Comparison of ENCODE assay signal across 18 cellular contexts in the genomic region with DNA sequence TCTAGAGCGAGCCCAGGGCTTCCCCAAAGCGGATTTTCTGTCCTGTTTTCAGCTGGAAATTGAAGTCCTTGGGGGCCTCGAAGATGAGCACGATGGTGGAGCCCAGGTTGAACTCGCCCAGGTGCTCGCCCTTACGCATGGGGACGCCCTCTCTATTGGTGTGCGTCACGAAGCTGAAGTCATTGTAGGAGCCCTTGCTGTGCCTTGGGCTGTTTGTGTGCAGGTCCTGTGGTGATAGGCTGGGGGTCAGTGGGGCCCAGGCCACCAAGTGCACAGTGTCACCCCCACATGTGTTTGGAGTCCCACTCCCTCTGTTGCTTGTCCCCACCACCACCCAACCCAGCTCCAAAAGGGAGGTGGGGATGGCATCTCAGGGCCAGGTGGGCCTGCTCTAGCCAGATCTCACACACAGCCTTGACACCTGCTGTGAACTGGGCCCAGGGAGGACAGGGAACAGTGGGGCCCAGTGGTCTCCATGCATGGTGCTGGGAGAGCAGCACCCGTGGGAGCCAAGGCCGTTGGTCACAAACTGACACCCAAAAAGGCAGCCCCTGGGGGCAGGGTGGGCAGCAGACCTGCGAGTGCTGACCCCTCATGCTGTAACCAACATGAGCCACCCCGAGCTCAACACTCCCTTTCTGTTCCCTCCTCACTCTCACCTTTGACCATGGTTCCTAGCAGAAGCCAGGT. TPM values are rescaled to one million over a fixed set of nuclear protein-coding genes. Genes with fewer than 3 reads are reported as not detected.
DNase-seq lines count a peak whose midpoint lies in the region; ATAC-seq and TF ChIP-seq lines count a peak whose summit lies in the region.
"Had no signal": no experiment of that assay in that cellular context is flagged by ENCODE, and none has a peak within 500 bp of the region (broad histone marks: within the 10 kb centered on the region; RNA-seq: fewer than 3 reads in every experiment).

No MANE protein-coding gene starts in this region.

- no peak for ATAC-seq in stimulated activated naive CD8-positive, alpha-beta T cell treated with anti-CD3 and anti-CD28 coated beads, Interleukin-15, Interleukin-2, amounts not matched to agents 100 U/mL and 50 U/mL, for 24 hours
- no peak for ATAC-seq in activated CD8-positive, alpha-beta T cell treated with anti-CD3 and anti-CD28 coated beads, Interleukin-2, amount 10 ng/mL, durations not matched to agents 7 days and 5 days
- no peak for ATAC-seq in naive thymus-derived CD4-positive, alpha-beta T cell
- ATAC-seq: HCT116 had no signal

- peaks cover 55% of the 10 kb centered on the region for H3K36me3 Mint-ChIP-seq in stimulated activated naive CD8-positive, alpha-beta T cell treated with anti-CD3 and anti-CD28 coated beads, Interleukin-15, Interleukin-2, amounts not matched to agents 100 ng/mL and 50 ng/mL, for 24 hours (ENCODE audit: low read depth)
- H3K36me3 Mint-ChIP-seq in activated CD8-positive, alpha-beta T cell treated with anti-CD3 and anti-CD28 coated beads, Interleukin-2, amount 10 ng/mL, durations not matched to agents 7 days and 5 days (ENCODE audit: low read depth), result peaks cover 24% of the 10 kb centered on the region
- H3K36me3 Mint-ChIP-seq in naive thymus-derived CD4-positive, alpha-beta T cell, result peaks cover 0 to 9% (median 0%) of the 10 kb centered on the region in 5 donors

- H3K27me3 Mint-ChIP-seq in stimulated activated naive CD8-positive, alpha-beta T cell treated with anti-CD3 and anti-CD28 coated beads, Interleukin-15, Interleukin-2, amounts not matched to agents 100 ng/mL and 50 ng/mL, for 24 hours, result no peaks in the 10 kb centered on the region
- no peaks in the 10 kb centered on the region for H3K27me3 Mint-ChIP-seq in activated CD8-positive, alpha-beta T cell treated with anti-CD3 and anti-CD28 coated beads, Interleukin-2, amount 10 ng/mL, durations not matched to agents 7 days and 5 days (ENCODE audit: low read depth)
- H3K27me3 Mint-ChIP-seq in naive thymus-derived CD4-positive, alpha-beta T cell, result no peaks in the 10 kb centered on the region
- H3K27me3 Mint-ChIP-seq: activated naive CD4-positive, alpha-beta T cell treated with anti-CD3 and anti-CD28 coated beads, Interleukin-2, amount 10 ng/mL, durations not matched to agents 7 days and 5 days had no signal

- H3K27ac ChIP-seq in naive thymus-derived CD4-positive, alpha-beta T cell (ENCODE audit: low read depth, low read length), result no peak overlapping the region
- H3K27ac ChIP-seq in tibial artery, result no peak overlapping the region
- H3K27ac ChIP-seq: esophagus squamous epithelium, tibial nerve had no signal

- intact Hi-C loops in naive thymus-derived CD4-positive, alpha-beta T cell (cut with micrococcal nuclease), result no loop called here
- intact Hi-C loops in tibial artery (cut with DNase I; ENCODE audit: low total_unique reads), result no loop called here

- H3K4me3 ChIP-seq in naive thymus-derived CD4-positive, alpha-beta T cell (ENCODE audit: low read length), result no peak overlapping the region
- no peak overlapping the region for H3K4me3 ChIP-seq in tibial artery
- H3K4me3 ChIP-seq: esophagus squamous epithelium, tibial nerve had no signal

- H3K36me3 ChIP-seq in naive thymus-derived CD4-positive, alpha-beta T cell (ENCODE audit: control insufficient read depth in 2 of 3, insufficient read depth in 3 of 3, low read length in 3 of 3), result peaks cover 0 to 82% (median 0%) of the 10 kb centered on the region in 3 experiments
- H3K36me3 ChIP-seq in tibial artery, result peaks cover 26 to 75% (median 46%) of the 10 kb centered on the region in 3 donors

- no peaks in the 10 kb centered on the region for H3K27me3 ChIP-seq in naive thymus-derived CD4-positive, alpha-beta T cell (ENCODE audit: control insufficient read depth in 2 of 2, insufficient read depth in 2 of 2, low read length in 2 of 2)
- H3K27me3 ChIP-seq in tibial artery, result no peaks in the 10 kb centered on the region
- H3K27me3 ChIP-seq: esophagus squamous epithelium, tibial nerve had no signal

- no peaks in the 10 kb centered on the region for H3K9me3 ChIP-seq in naive thymus-derived CD4-positive, alpha-beta T cell (ENCODE audit: control insufficient read depth in 2 of 3, low read length in 3 of 3)
- no peaks in the 10 kb centered on the region for H3K9me3 ChIP-seq in tibial artery
- H3K9me3 ChIP-seq: esophagus squamous epithelium, SK-N-SH, tibial nerve had no signal

- H3K4me3 Mint-ChIP-seq in stimulated activated naive CD8-positive, alpha-beta T cell treated with anti-CD3 and anti-CD28 coated beads, Interleukin-15, Interleukin-2, amounts not matched to agents 100 ng/mL and 50 ng/mL, for 24 hours, result no peak overlapping the region
- no peak overlapping the region for H3K4me3 Mint-ChIP-seq in activated CD8-positive, alpha-beta T cell treated with anti-CD3 and anti-CD28 coated beads, Interleukin-2, amount 10 ng/mL, durations not matched to agents 7 days and 5 days
- H3K4me3 Mint-ChIP-seq in naive thymus-derived CD4-positive, alpha-beta T cell, result no peak overlapping the region
- H3K4me3 Mint-ChIP-seq: activated naive CD4-positive, alpha-beta T cell treated with anti-CD3 and anti-CD28 coated beads, Interleukin-2, amount 10 ng/mL, durations not matched to agents 7 days and 5 days had no signal

- no peak for TF ChIP-seq CTCF in tibial artery (IDR thresholded peaks at IDR 0.05)

- no peak for DNase-seq in stimulated activated naive CD8-positive, alpha-beta T cell treated with anti-CD3 and anti-CD28 coated beads, Interleukin-15, Interleukin-2, amounts not matched to agents 100 U/mL and 50 U/mL, for 24 hours
- no peak for DNase-seq in activated CD8-positive, alpha-beta T cell treated with anti-CD3 and anti-CD28 coated beads, Interleukin-2, amount 10 ng/mL, durations not matched to agents 7 days and 5 days
- no peak for DNase-seq in naive thymus-derived CD4-positive, alpha-beta T cell
- DNase-seq in NCI-H2227 (lab: John Stamatoyannopoulos, UW; ENCODE audit: unreplicated experiment) (no peak), tibial artery (no peak), NOMO-1 (lab: John Stamatoyannopoulos, UW; ENCODE audit: unreplicated experiment in 2 of 2) (no peak)
- DNase-seq: activated naive CD4-positive, alpha-beta T cell treated with anti-CD3 and anti-CD28 coated beads, Interleukin-2, amount 10 ng/mL, durations not matched to agents 7 days and 5 days; DMS79; effector CD8-positive, alpha-beta T cell; esophagus squamous epithelium; mammary epithelial cell; NCI-H524; SK-N-SH; stimulated activated naive CD4-positive, alpha-beta T cell; T-helper 9 cell had no signal

- H3K27ac Mint-ChIP-seq in stimulated activated naive CD8-positive, alpha-beta T cell treated with anti-CD3 and anti-CD28 coated beads, Interleukin-15, Interleukin-2, amounts not matched to agents 100 ng/mL and 50 ng/mL, for 24 hours, result peak overlapping the region; percentile 40
- H3K27ac Mint-ChIP-seq in activated CD8-positive, alpha-beta T cell treated with anti-CD3 and anti-CD28 coated beads, Interleukin-2, amount 10 ng/mL, durations not matched to agents 7 days and 5 days, result peak overlapping the region; percentile 55
- H3K27ac Mint-ChIP-seq in naive thymus-derived CD4-positive, alpha-beta T cell, result peak overlapping the region in 6 of 9 donors; percentile 28 to 76 (median 51)

- CTCF ChIA-PET in activated CD8-positive, alpha-beta T cell treated with anti-CD3 and anti-CD28 coated beads, Interleukin-2, amount 10 ng/mL, durations not matched to agents 7 days and 5 days (lab: Charles Lee), result no interaction called here
- CTCF ChIA-PET in naive thymus-derived CD4-positive, alpha-beta T cell (lab: Charles Lee), result no interaction called here

- peaks cover 36% of the 10 kb centered on the region for H3K4me1 Mint-ChIP-seq in stimulated activated naive CD8-positive, alpha-beta T cell treated with anti-CD3 and anti-CD28 coated beads, Interleukin-15, Interleukin-2, amounts not matched to agents 100 ng/mL and 50 ng/mL, for 24 hours (ENCODE audit: low read depth)
- H3K4me1 Mint-ChIP-seq in activated CD8-positive, alpha-beta T cell treated with anti-CD3 and anti-CD28 coated beads, Interleukin-2, amount 10 ng/mL, durations not matched to agents 7 days and 5 days (ENCODE audit: low read depth), result peaks cover 20% of the 10 kb centered on the region
- peaks cover 0 to 23% (median 12%) of the 10 kb centered on the region in 7 donors for H3K4me1 Mint-ChIP-seq in naive thymus-derived CD4-positive, alpha-beta T cell

- no peaks in the 10 kb centered on the region for H3K9me3 Mint-ChIP-seq in stimulated activated naive CD8-positive, alpha-beta T cell treated with anti-CD3 and anti-CD28 coated beads, Interleukin-15, Interleukin-2, amounts not matched to agents 100 ng/mL and 50 ng/mL, for 24 hours
- no peaks in the 10 kb centered on the region for H3K9me3 Mint-ChIP-seq in activated CD8-positive, alpha-beta T cell treated with anti-CD3 and anti-CD28 coated beads, Interleukin-2, amount 10 ng/mL, durations not matched to agents 7 days and 5 days (ENCODE audit: insufficient read depth)
- H3K9me3 Mint-ChIP-seq in naive thymus-derived CD4-positive, alpha-beta T cell, result peaks cover 0 to 7% (median 0%) of the 10 kb centered on the region in 11 donors
- H3K9me3 Mint-ChIP-seq: activated naive CD4-positive, alpha-beta T cell treated with anti-CD3 and anti-CD28 coated beads, Interleukin-2, amount 10 ng/mL, durations not matched to agents 7 days and 5 days had no signal

- H3K4me1 ChIP-seq in naive thymus-derived CD4-positive, alpha-beta T cell (ENCODE audit: control insufficient read depth in 2 of 2, insufficient read depth in 2 of 2, low read length in 2 of 2), result no peaks in the 10 kb centered on the region
- H3K4me1 ChIP-seq in tibial artery, result peaks cover 0 to 6% (median 0%) of the 10 kb centered on the region in 4 donors

- POLR2A ChIA-PET in activated CD8-positive, alpha-beta T cell treated with anti-CD3 and anti-CD28 coated beads, Interleukin-2, amount 10 ng/mL, durations not matched to agents 7 days and 5 days (lab: Charles Lee), result interaction anchor here (2.5 kb wide), 1 partner anchor 10 kb away, joined by 15 read pairs; no protein-coding TSS in a partner anchor
- POLR2A ChIA-PET in naive thymus-derived CD4-positive, alpha-beta T cell (lab: Charles Lee), result interaction anchor here (1.6 kb wide), 1 partner anchor 10 kb away, joined by 11 read pairs; no protein-coding TSS in a partner anchor

RNA-seq across cellular contexts. Expression of a gene that starts 42.3 kb away (rescaled TPM):
- 10 to 100 TPM; 28.8 to 29.2 TPM for total RNA-seq in activated CD8-positive, alpha-beta T cell treated with anti-CD3 and anti-CD28 coated beads, Interleukin-2, amount 10 ng/mL, durations not matched to agents 7 days and 5 days
- total RNA-seq in naive thymus-derived CD4-positive, alpha-beta T cell, result 10 to 100 TPM; 29.7 to 47.8 (median 35.5) TPM
- polyA plus RNA-seq in naive thymus-derived CD4-positive, alpha-beta T cell, result 10 to 100 TPM; 15.3 to 18.8 TPM
